8 cellular contexts compared by ENCODE assay signal in genomic region chr1:150151291-150152181, GRCh38. TPM values are rescaled to one million over a fixed set of nuclear protein-coding genes. Genes with fewer than 3 reads are reported as not detected.
A peak's percentile ranks its signal among the peaks of the same experiment; 100 is the strongest.
DNase-seq lines count a peak whose midpoint lies in the region; ATAC-seq and TF ChIP-seq lines count a peak whose summit lies in the region.

No MANE protein-coding gene starts in this region.

- H3K27ac ChIP-seq in esophagus muscularis mucosa (replicated peaks in 1 of 4) (peak overlapping the region; percentile 93 to 99 (median 99)), trophoblast cell (ENCODE audit: low read depth, low read length) (no peak overlapping the region)

- H3K4ac ChIP-seq in trophoblast cell (ENCODE audit: low read depth, low read length) = peak overlapping the region; percentile 11

- no peak overlapping the region for H4K8ac ChIP-seq in trophoblast cell (ENCODE audit: low read depth, low read length)

- H2BK120ac ChIP-seq in trophoblast cell (ENCODE audit: insufficient read depth, low read length, poor library complexity) = no peak overlapping the region

- no peak overlapping the region for H4K12ac ChIP-seq in trophoblast cell (ENCODE audit: low read depth, low read length)

- no peak overlapping the region for H2AFZ ChIP-seq in trophoblast cell (ENCODE audit: insufficient read depth, low read length, poor library complexity)

- no peak overlapping the region for H3K9ac ChIP-seq in trophoblast cell (ENCODE audit: low read length)

- no peak overlapping the region for H2BK5ac ChIP-seq in trophoblast cell (ENCODE audit: low read depth, low read length, poor library complexity)

- no peak for TF ChIP-seq CTCF in esophagus muscularis mucosa (IDR thresholded peaks at IDR 0.05)

- H3K79me2 ChIP-seq in trophoblast cell (ENCODE audit: control insufficient read depth, insufficient read depth, low read length, poor library complexity) = peaks cover 17% of the 10 kb centered on the region

- H3K4me2 ChIP-seq in trophoblast cell (ENCODE audit: low read length) = peak overlapping the region; percentile 82

- peaks cover 20 to 38% (median 31%) of the 10 kb centered on the region in 4 donors for H3K36me3 ChIP-seq in esophagus muscularis mucosa
- H3K36me3 ChIP-seq in trophoblast cell (ENCODE audit: control insufficient read depth in 1 of 2, insufficient read depth in 2 of 2, low read length in 2 of 2) = peaks cover 17 to 34% of the 10 kb centered on the region in 2 experiments

- H3K9me3 ChIP-seq in esophagus muscularis mucosa = no peaks in the 10 kb centered on the region
- H3K9me3 ChIP-seq in trophoblast cell (ENCODE audit: insufficient read depth, low read depth, low read length) = no peaks in the 10 kb centered on the region

- H3K4me3 ChIP-seq in esophagus muscularis mucosa = peak overlapping the region; percentile 76 to 95 (median 92)
- peak overlapping the region; percentile 87 for H3K4me3 ChIP-seq in trophoblast cell (ENCODE audit: low read depth, low read length)

- no peak overlapping the region for H2AK5ac ChIP-seq in trophoblast cell (ENCODE audit: low read length)

- peaks cover 20% of the 10 kb centered on the region for H3K79me1 ChIP-seq in trophoblast cell (ENCODE audit: low read length)

- peak; percentile 71 for DNase-seq in NK-92 treated with Interleukin-12 subunit alpha and Interleukin-12 subunit beta, amount 100 ng/mL, for 24 hours (lab: John Stamatoyannopoulos, UW)
- DNase-seq in NK-92 (lab: John Stamatoyannopoulos, UW; ENCODE audit: unreplicated experiment) (no peak), esophagus muscularis mucosa (ENCODE audit: extremely low spot score) (no peak), trophoblast cell (no peak), NCI-H2107 treated with DMSO at 0.1 percent for 48 hours (lab: John Stamatoyannopoulos, UW; ENCODE audit: unreplicated experiment) (no peak), NCI-H1694 (lab: John Stamatoyannopoulos, UW) (no peak)
- DNase-seq in activated CD8-positive, alpha-beta memory T cell treated with anti-CD3 and anti-CD28 coated beads for 24 hours = peak; percentile 83

- no peak overlapping the region for H4K91ac ChIP-seq in trophoblast cell (ENCODE audit: low read depth, low read length)

- H3K23ac ChIP-seq in trophoblast cell (ENCODE audit: low read length) = no peak overlapping the region

- TF ChIP-seq EP300 in esophagus muscularis mucosa (IDR thresholded peaks at IDR 0.05) = no peak

- no peaks in the 10 kb centered on the region for H3K27me3 ChIP-seq in esophagus muscularis mucosa
- peaks cover 3% of the 10 kb centered on the region for H3K27me3 ChIP-seq in trophoblast cell (ENCODE audit: insufficient read depth, low read length)

- WGBS in esophagus muscularis mucosa = 13% methylated on average over 15 of the region's 15 CpGs
- no CpG with 5 or more reads among the region's 15 CpGs for WGBS in trophoblast cell (ENCODE audit: extremely low coverage, insufficient coverage, insufficient read length)

- no peak for ATAC-seq in GM18511 (IDR thresholded peaks at IDR 0.05; ENCODE audit: unreplicated experiment)

- H3K18ac ChIP-seq in trophoblast cell (ENCODE audit: low read length) = peak overlapping the region; percentile 60

- no peak overlapping the region for H2BK12ac ChIP-seq in trophoblast cell (ENCODE audit: low read length)

- intact Hi-C loops in esophagus muscularis mucosa (cut with DNase I) = no loop called here

- H3K4me1 ChIP-seq in esophagus muscularis mucosa (peaks cover 19 to 77% (median 69%) of the 10 kb centered on the region in 4 donors), trophoblast cell (ENCODE audit: control insufficient read depth in 1 of 2, insufficient read depth in 2 of 2, low read length in 2 of 2) (peaks cover 12 to 13% of the 10 kb centered on the region in 2 experiments)

- peak overlapping the region; percentile 36 for H3K14ac ChIP-seq in trophoblast cell (ENCODE audit: low read length)

- TF ChIP-seq POLR2A in esophagus muscularis mucosa (IDR thresholded peaks at IDR 0.05; ENCODE audit: low read depth) = no peak

RNA-seq across cellular contexts. Expression of gene PLEKHO1, which starts 1.8 kb away (rescaled TPM):
- total RNA-seq in esophagus muscularis mucosa = 100 to 1,000 TPM; 294 to 426 (median 337) TPM
- 40.7 and 41.3 TPM in 2 replicates for polyA plus RNA-seq in trophoblast cell (2013)

Comparison
In these comparisons a context has a peak if more than half of its experiments do, and no peak if none do; other contexts are left out.
1. DNase-seq: peak in NK-92 treated with Interleukin-12 subunit alpha and Interleukin-12 subunit beta, amount 100 ng/mL, for 24 hours (single experiment) and activated CD8-positive, alpha-beta memory T cell treated with anti-CD3 and anti-CD28 coated beads for 24 hours (single experiment); none in NK-92 (single experiment), esophagus muscularis mucosa (single experiment), trophoblast cell (0 of 2), NCI-H2107 treated with DMSO at 0.1 percent for 48 hours (single experiment) and NCI-H1694 (single experiment).